ENCODE assay signal across 13 cellular contexts in genomic region chr7:130988443-130988842, GRCh38.
DNase-seq lines count a peak whose midpoint lies in the region; ATAC-seq and TF ChIP-seq lines count a peak whose summit lies in the region.
"Had no signal": no experiment of that assay in that cellular context is flagged by ENCODE, and none has a peak within 500 bp of the region (broad histone marks: within the 10 kb centered on the region; RNA-seq: fewer than 3 reads in every experiment).

No MANE protein-coding gene starts in this region.

- TF ChIP-seq POLR2A in spleen (IDR thresholded peaks at IDR 0.05) (no peak), adrenal gland (IDR thresholded peaks at IDR 0.05) (no peak)

- H3K27ac ChIP-seq in spleen (peak overlapping the region in 5 of 8 donors; percentile 1 to 44 (median 27)), adrenal gland (peak overlapping the region in 2 of 5 donors; percentile 19 to 22)

- no peak for DNase-seq in activated CD4-positive, CD25-positive, alpha-beta regulatory T cell treated with anti-CD3 and anti-CD28 coated beads, Interleukin-2, amount 50 U/mL, for 72 hours
- DNase-seq in T-helper 22 cell (ENCODE audit: low read depth) (peak; percentile 57), fibroblast of peridontal ligament (ENCODE audit: extremely low read depth) (peak; percentile 41), spleen (no peak), pons (ENCODE audit: low spot score) (no peak), adrenal gland (no peak)
- DNase-seq: activated CD4-positive, alpha-beta T cell treated with anti-CD3 and anti-CD28 coated beads, Interleukin-2, amount 50 U/mL, for 4 hours; AML-193; effector CD8-positive, alpha-beta T cell; stimulated activated CD4-positive, alpha-beta T cell treated with anti-CD3 and anti-CD28 coated beads, Interleukin-12 subunit alpha, Interleukin-12 subunit beta, amount 100 ng/mL, for 4 hours; upper lobe of left lung had no signal

- H3K9me3 ChIP-seq in spleen (no peaks in the 10 kb centered on the region), adrenal gland (replicated peaks in 1 of 3) (no peaks in the 10 kb centered on the region)
- H3K9me3 ChIP-seq: upper lobe of left lung had no signal

- peaks cover 0 to 83% (median 2%) of the 10 kb centered on the region in 6 donors for H3K36me3 ChIP-seq in spleen
- H3K36me3 ChIP-seq in adrenal gland (replicated peaks in 1 of 2), result peaks cover 0 to 14% of the 10 kb centered on the region in 2 donors

- H3K4me3 ChIP-seq in spleen (no peak overlapping the region), adrenal gland (no peak overlapping the region)
- H3K4me3 ChIP-seq: upper lobe of left lung had no signal

- ATAC-seq in activated CD4-positive, CD25-positive, alpha-beta regulatory T cell treated with anti-CD3 and anti-CD28 coated beads, Interleukin-2, amount 50 U/mL, for 24 hours, result peak; percentile 74 to 79
- no peak for ATAC-seq in HG03159 (IDR thresholded peaks at IDR 0.05; ENCODE audit: unreplicated experiment)

- intact Hi-C loops in spleen (cut with DNase I; ENCODE audit: low total_unique reads), result loop anchor here (10.0 kb wide), 1 partner anchor 56 kb away; no protein-coding TSS in a partner anchor
- intact Hi-C loops in adrenal gland (cut with DNase I), result no loop called here

- 52 to 65% (median 58%) methylated on average over 5 of the region's 5 CpGs for whole genome bisulfite sequencing in spleen, 5 donors
- 40 to 48% (median 46%) methylated on average over 5 of the region's 5 CpGs for WGBS in adrenal gland, 4 donors

- TF ChIP-seq CTCF in spleen (IDR thresholded peaks at IDR 0.05 in 8 of 11, conservative IDR thresholded peaks at IDR 0.05 in 3 of 11) (no peak), adrenal gland (IDR thresholded peaks at IDR 0.05) (no peak)

- peaks cover 40 to 99% (median 81%) of the 10 kb centered on the region in 6 donors for H3K4me1 ChIP-seq in spleen
- peaks cover 32 to 82% of the 10 kb centered on the region in 2 donors for H3K4me1 ChIP-seq in adrenal gland (replicated peaks in 1 of 2)

- H3K27me3 ChIP-seq in spleen (replicated peaks in 1 of 7) (no peaks in the 10 kb centered on the region), adrenal gland (no peaks in the 10 kb centered on the region)
- H3K27me3 ChIP-seq: upper lobe of left lung had no signal

Comparison
In these comparisons a context has a peak if more than half of its experiments do, and no peak if none do; other contexts are left out.
1. DNase-seq: peak in T-helper 22 cell (single experiment) and fibroblast of peridontal ligament (single experiment); none in activated CD4-positive, CD25-positive, alpha-beta regulatory T cell treated with anti-CD3 and anti-CD28 coated beads, Interleukin-2, amount 50 U/mL, for 72 hours (single experiment), spleen (single experiment), pons (single experiment) and adrenal gland (0 of 7).